ENCODE assay signal across 1 cellular context in genomic region chr11:69615545-69616278, GRCh38.
TF ChIP-seq lines count a peak whose summit lies in the region.

No MANE protein-coding gene starts in this region.

TF ChIP-seq in HepG2, 621 proteins besides CTCF, POLR2A, EP300 and RAD21 (continued from another document and continues in another):
- TF ChIP-seq TARDBP (CRISPR knock-in tag; IDR thresholded peaks at IDR 0.05) (no peak; the same call in 1 of the 2 replicates), DR1 (CRISPR knock-in tag; IDR thresholded peaks at IDR 0.05) (peak; percentile 30; the same call in 1 of the 2 replicates), ZKSCAN8 (CRISPR knock-in tag; IDR thresholded peaks at IDR 0.05; ENCODE audit: borderline replicate concordance) (no peak), PHF8 (CRISPR knock-in tag; IDR thresholded peaks at IDR 0.05) (peak; percentile 61), ZNF205 (CRISPR knock-in tag; IDR thresholded peaks at IDR 0.05) (0 out of 2 replicates have a peak, but pooled peaks have one; percentile 31), ZNF597 (CRISPR knock-in tag; IDR thresholded peaks at IDR 0.05) (no peak), HOXA7 (CRISPR knock-in tag; IDR thresholded peaks at IDR 0.05) (no peak), CBFB (CRISPR knock-in tag; IDR thresholded peaks at IDR 0.05) (no peak), ZNF414 (CRISPR knock-in tag; IDR thresholded peaks at IDR 0.05) (no peak), ISL2 (CRISPR knock-in tag; IDR thresholded peaks at IDR 0.05) (no peak), GLI4 (CRISPR knock-in tag; IDR thresholded peaks at IDR 0.05; ENCODE audit: borderline replicate concordance) (no peak), RERE (CRISPR knock-in tag; IDR thresholded peaks at IDR 0.05; ENCODE audit: low read depth) (no peak), NFKB2 (CRISPR knock-in tag; IDR thresholded peaks at IDR 0.05; ENCODE audit: borderline replicate concordance) (peak; percentile 54; the same call in 1 of the 2 replicates), FOXM1 (CRISPR knock-in tag; IDR thresholded peaks at IDR 0.05) (no peak), SRSF4 (IDR thresholded peaks at IDR 0.05; ENCODE audit: low read depth, low read length, poor library complexity, severe bottlenecking) (no peak), AHR (CRISPR knock-in tag; IDR thresholded peaks at IDR 0.05) (no peak), SYNCRIP (IDR thresholded peaks at IDR 0.05; ENCODE audit: insufficient read depth, low read depth, low read length) (no peak), ZSCAN31 (CRISPR knock-in tag; IDR thresholded peaks at IDR 0.05; ENCODE audit: low read depth) (peak; percentile 58; the same call in 1 of the 2 replicates), CBX1 (IDR thresholded peaks at IDR 0.05; ENCODE audit: low read depth) (peak; percentile 41), NFYB (CRISPR knock-in tag; IDR thresholded peaks at IDR 0.05) (no peak), ZNF577 (CRISPR knock-in tag; IDR thresholded peaks at IDR 0.05; ENCODE audit: borderline replicate concordance, low read depth) (no peak), SALL2 (CRISPR knock-in tag; IDR thresholded peaks at IDR 0.05) (no peak), ZMAT3 (CRISPR knock-in tag; conservative IDR thresholded peaks at IDR 0.05) (no peak), ISX (CRISPR knock-in tag; conservative IDR thresholded peaks at IDR 0.05) (no peak), POLR2AphosphoS5 (IDR thresholded peaks at IDR 0.05; ENCODE audit: low read depth, low read length) (peak; percentile 70), NR3C1 (CRISPR knock-in tag; IDR thresholded peaks at IDR 0.05) (no peak), KDM5B (CRISPR knock-in tag; IDR thresholded peaks at IDR 0.05; ENCODE audit: borderline replicate concordance) (peak; percentile 57; the same call in 1 of the 2 replicates), SIN3A (IDR thresholded peaks at IDR 0.05; ENCODE audit: borderline replicate concordance, low read depth, low read length) (no peak), SP140L (CRISPR knock-in tag; IDR thresholded peaks at IDR 0.05; ENCODE audit: borderline replicate concordance) (no peak), GTF3A (CRISPR knock-in tag; conservative IDR thresholded peaks at IDR 0.05) (no peak), GTF2F1 (IDR thresholded peaks at IDR 0.05; ENCODE audit: low read length) (no peak), ZBTB37 (CRISPR knock-in tag; IDR thresholded peaks at IDR 0.05) (0 out of 2 replicates have a peak, but pooled peaks have one; percentile 10), ZNF337 (CRISPR knock-in tag; IDR thresholded peaks at IDR 0.05; ENCODE audit: borderline replicate concordance, low read depth) (no peak), CEBPG (CRISPR knock-in tag; IDR thresholded peaks at IDR 0.05) (no peak), RNF2 (conservative IDR thresholded peaks at IDR 0.05; ENCODE audit: low read depth) (peak; percentile 64; the same call in 1 of the 2 replicates), SRSF1 (optimal IDR thresholded peaks at IDR 0.05; ENCODE audit: low read depth, low read length) (no peak), ZNF749 (CRISPR knock-in tag; IDR thresholded peaks at IDR 0.05; ENCODE audit: borderline replicate concordance) (no peak), ZNF34 (CRISPR knock-in tag; IDR thresholded peaks at IDR 0.05; ENCODE audit: borderline replicate concordance) (0 out of 2 replicates have a peak, but pooled peaks have one; percentile 28), DRAP1 (CRISPR knock-in tag; IDR thresholded peaks at IDR 0.05) (no peak; the same call in 1 of the 2 replicates), NFRKB (IDR thresholded peaks at IDR 0.05) (no peak), ZNF646 (CRISPR knock-in tag; IDR thresholded peaks at IDR 0.05) (no peak), ARID5B (CRISPR knock-in tag; IDR thresholded peaks at IDR 0.05) (peak; percentile 34; the same call in 1 of the 2 replicates), ZC3H13 (CRISPR knock-in tag; IDR thresholded peaks at IDR 0.05) (no peak), CENPT (CRISPR knock-in tag; IDR thresholded peaks at IDR 0.05; ENCODE audit: low read depth) (no peak), ZNF788 (CRISPR knock-in tag; IDR thresholded peaks at IDR 0.05; ENCODE audit: borderline replicate concordance) (peak; percentile 88; the same call in 1 of the 2 replicates), MYNN (CRISPR knock-in tag; IDR thresholded peaks at IDR 0.05; ENCODE audit: low read depth) (no peak), MXI1 (IDR thresholded peaks at IDR 0.05; ENCODE audit: borderline replicate concordance, low read depth, low read length) (0 out of 3 replicates have a peak, but pooled peaks have one; percentile 14), ZNF530 (CRISPR knock-in tag; IDR thresholded peaks at IDR 0.05; ENCODE audit: low read depth) (no peak)
